8 cellular contexts compared by ENCODE assay signal in genomic region chr5:134845852-134846640, GRCh38. TPM values are rescaled to one million over a fixed set of nuclear protein-coding genes. Genes with fewer than 3 reads are reported as not detected.
A peak's percentile ranks its signal among the peaks of the same experiment; 100 is the strongest.
DNase-seq lines count a peak whose midpoint lies in the region; ATAC-seq lines count a peak whose summit lies in the region.

Gene C5orf24, plus strand, starts transcription at chr5:134845968. Its CDS starts 8,933 bp downstream, at chr5:134854901.

- H3K9ac ChIP-seq in BLaER1 treated with 17β-estradiol and CSF1 and Interleukin-3, amounts not matched to agents 10 nM and 100 nM = peak within 1 kb of the TSS; percentile 92 to 99 (median 98)

- peaks cover 28 to 50% (median 42%) of the 10 kb centered on the region in 10 experiments for H3K4me1 ChIP-seq in BLaER1 treated with 17β-estradiol and CSF1 and Interleukin-3, amounts not matched to agents 10 nM and 100 nM

- peak within 1 kb of the TSS; percentile 84 to 97 (median 91) for H3K4me2 ChIP-seq in BLaER1 treated with 17β-estradiol and CSF1 and Interleukin-3, amounts not matched to agents 10 nM and 100 nM

- H3K9me3 ChIP-seq in BLaER1 treated with 17β-estradiol and CSF1 and Interleukin-3, amounts not matched to agents 10 nM and 100 nM (replicated peaks in 1 of 11) = no peaks in the 10 kb centered on the region

- peak; percentile 95 for ATAC-seq in GM19324 (IDR thresholded peaks at IDR 0.05; ENCODE audit: low FRiP score, unreplicated experiment)
- ATAC-seq in HG03460 (IDR thresholded peaks at IDR 0.05; ENCODE audit: unreplicated experiment) = peak; percentile 92
- ATAC-seq in left lobe of liver = peak; percentile 95

- peaks cover 12 to 42% (median 36%) of the 10 kb centered on the region in 11 experiments; a peak in 21 of 22 replicates for H4K20me1 ChIP-seq in BLaER1 treated with 17β-estradiol and CSF1 and Interleukin-3, amounts not matched to agents 10 nM and 100 nM

- peaks cover 9 to 54% (median 37%) of the 10 kb centered on the region in 11 experiments; a peak in 21 of 22 replicates for H3K36me3 ChIP-seq in BLaER1 treated with 17β-estradiol and CSF1 and Interleukin-3, amounts not matched to agents 10 nM and 100 nM

- H3K27ac ChIP-seq in BLaER1 treated with 17β-estradiol and CSF1 and Interleukin-3, amounts not matched to agents 10 nM and 100 nM = peak within 1 kb of the TSS; percentile 90 to 99 (median 97)

- peak; percentile 99 for DNase-seq in NCI-H69 (lab: John Stamatoyannopoulos, UW)
- peak; percentile 75 to 88 for DNase-seq in activated CD4-positive, alpha-beta T cell treated with anti-CD3 and anti-CD28 coated beads, Interleukin-2, amount 50 U/mL, for 24 hours (ENCODE audit: low read depth in 1 of 2, low spot score in 1 of 2)
- DNase-seq in dedifferentiated amniotic fluid mesenchymal stem cell (ENCODE audit: extremely low spot score) = peak; percentile 92
- peak; percentile 96 for DNase-seq in left lobe of liver (ENCODE audit: low spot score)
- DNase-seq in stimulated activated CD4-positive, alpha-beta T cell treated with anti-CD3 and anti-CD28 coated beads, Interleukin-2, amount 100 ng/mL, for 24 hours = peak; percentile 89 to 92

- H3K27me3 ChIP-seq in BLaER1 treated with 17β-estradiol and CSF1 and Interleukin-3, amounts not matched to agents 10 nM and 100 nM = no peaks in the 10 kb centered on the region

- peak within 1 kb of the TSS; percentile 72 to 96 (median 88) for H3K4me3 ChIP-seq in BLaER1 treated with 17β-estradiol and CSF1 and Interleukin-3, amounts not matched to agents 10 nM and 100 nM

RNA-seq across cellular contexts. Expression of gene C5orf24, which starts in this region (rescaled TPM):
- 25.9 TPM for total RNA-seq in left lobe of liver

Comparison
In these comparisons a context has a peak if more than half of its experiments do, and no peak if none do; other contexts are left out.
1. Peak in every context shown above with its lines: DNase-seq, ATAC-seq, H3K4me3 ChIP-seq and H3K27ac ChIP-seq.